Comparison of ENCODE assay signal across 17 cellular contexts in genomic region chr11:16958833-16959232, GRCh38. TPM values are rescaled to one million over a fixed set of nuclear protein-coding genes. Genes with fewer than 3 reads are reported as not detected.
DNase-seq lines count a peak whose midpoint lies in the region; ATAC-seq and TF ChIP-seq lines count a peak whose summit lies in the region.
"Had no signal": no experiment of that assay in that cellular context is flagged by ENCODE, and none has a peak within 500 bp of the region (broad histone marks: within the 10 kb centered on the region; RNA-seq: fewer than 3 reads in every experiment).

No MANE protein-coding gene starts in this region.

- H3K27ac ChIP-seq in VCaP (0 out of 2 replicates have a peak overlapping the region, but pooled peaks have one; percentile 4), neural progenitor cell (no peak overlapping the region)
- H3K27ac ChIP-seq: BLaER1 treated with 17β-estradiol and CSF1 and Interleukin-3, amounts not matched to agents 10 nM and 100 nM; RWPE1; thyroid gland had no signal

- peaks cover 12% of the 10 kb centered on the region for H3K4me1 Mint-ChIP-seq in neural progenitor cell

- H3K4me1 ChIP-seq in neural progenitor cell, result peaks cover 26% of the 10 kb centered on the region
- H3K4me1 ChIP-seq: BLaER1 treated with 17β-estradiol and CSF1 and Interleukin-3, amounts not matched to agents 10 nM and 100 nM had no signal

- no peak overlapping the region for H3K27ac Mint-ChIP-seq in neural progenitor cell
- H3K27ac Mint-ChIP-seq: activated CD8-positive, alpha-beta T cell treated with anti-CD3 and anti-CD28 coated beads, Interleukin-2, amount 10 ng/mL, durations not matched to agents 7 days and 5 days had no signal

- peaks cover 26% of the 10 kb centered on the region for H4K20me1 ChIP-seq in neural progenitor cell (ENCODE audit: low read depth)
- H4K20me1 ChIP-seq: BLaER1 treated with 17β-estradiol and CSF1 and Interleukin-3, amounts not matched to agents 10 nM and 100 nM had no signal

- no peaks in the 10 kb centered on the region for H3K27me3 ChIP-seq in neural progenitor cell
- H3K27me3 ChIP-seq: BLaER1 treated with 17β-estradiol and CSF1 and Interleukin-3, amounts not matched to agents 10 nM and 100 nM; thyroid gland had no signal

- no peak overlapping the region for H3K4me3 Mint-ChIP-seq in neural progenitor cell
- H3K4me3 Mint-ChIP-seq: activated CD8-positive, alpha-beta T cell treated with anti-CD3 and anti-CD28 coated beads, Interleukin-2, amount 10 ng/mL, durations not matched to agents 7 days and 5 days had no signal

- H3K79me2 ChIP-seq in neural progenitor cell (ENCODE audit: low read depth), result peaks cover 12% of the 10 kb centered on the region

- no peak overlapping the region for H2AFZ ChIP-seq in neural progenitor cell (replicated peaks)

- H3K9ac ChIP-seq in neural progenitor cell, result no peak overlapping the region
- H3K9ac ChIP-seq: BLaER1 treated with 17β-estradiol and CSF1 and Interleukin-3, amounts not matched to agents 10 nM and 100 nM had no signal

- peaks cover 10% of the 10 kb centered on the region for H3F3A ChIP-seq in neural progenitor cell (ENCODE audit: low read depth)

- no peaks in the 10 kb centered on the region for H3K27me3 Mint-ChIP-seq in neural progenitor cell (ENCODE audit: insufficient read depth, low read depth)

- peak overlapping the region; percentile 40 for H3K4me2 ChIP-seq in neural progenitor cell
- H3K4me2 ChIP-seq: BLaER1 treated with 17β-estradiol and CSF1 and Interleukin-3, amounts not matched to agents 10 nM and 100 nM had no signal

- H3K36me3 Mint-ChIP-seq in neural progenitor cell, result peaks cover 1% of the 10 kb centered on the region

- no peaks in the 10 kb centered on the region for H3K9me3 Mint-ChIP-seq in neural progenitor cell

- H3K9me3 ChIP-seq in neural progenitor cell (ENCODE audit: low read depth), result no peaks in the 10 kb centered on the region
- H3K9me3 ChIP-seq: BLaER1 treated with 17β-estradiol and CSF1 and Interleukin-3, amounts not matched to agents 10 nM and 100 nM; thyroid gland had no signal

- ATAC-seq in HG02610 (IDR thresholded peaks at IDR 0.05; ENCODE audit: unreplicated experiment) (no peak), HG03469 (IDR thresholded peaks at IDR 0.05; ENCODE audit: unreplicated experiment) (no peak)
- ATAC-seq: activated CD8-positive, alpha-beta T cell treated with anti-CD3 and anti-CD28 coated beads, Interleukin-2, amount 10 ng/mL, durations not matched to agents 7 days and 5 days had no signal

- DNase-seq in NCI-H1417 (lab: John Stamatoyannopoulos, UW), result peak in 2 of 3 experiments; percentile 50 to 68
- DNase-seq in NCI-H1417 treated with DMSO at 0.1 percent for 48 hours (lab: John Stamatoyannopoulos, UW), result no peak
- DNase-seq in NCI-H1092 treated with DMSO at 0.1 percent for 48 hours (lab: John Stamatoyannopoulos, UW), result peak; percentile 24
- no peak for DNase-seq in neural progenitor cell (ENCODE audit: low spot score)
- no peak for DNase-seq in NCI-H187 (lab: John Stamatoyannopoulos, UW)
- DNase-seq: activated CD8-positive, alpha-beta T cell treated with anti-CD3 and anti-CD28 coated beads, Interleukin-2, amount 10 ng/mL, durations not matched to agents 7 days and 5 days; activated effector memory CD4-positive, alpha-beta T cell treated with Interleukin-2 at 50 U/mL for 16 hours; GOT3; NCI-H524 treated with DMSO at 0.1 percent for 48 hours; stimulated activated CD4-positive, alpha-beta T cell treated with anti-CD3 and anti-CD28 coated beads, Interleukin-2, amount 100 ng/mL, for 48 hours; SW 1271; thyroid gland had no signal

- TF ChIP-seq CTCF in VCaP (conservative IDR thresholded peaks at IDR 0.05) (no peak), neural progenitor cell (IDR thresholded peaks at IDR 0.05) (no peak)

- no peak overlapping the region for H3K4me3 ChIP-seq in neural progenitor cell
- H3K4me3 ChIP-seq: BLaER1 treated with 17β-estradiol and CSF1 and Interleukin-3, amounts not matched to agents 10 nM and 100 nM; thyroid gland had no signal

- no peaks in the 10 kb centered on the region for H3K36me3 ChIP-seq in neural progenitor cell
- H3K36me3 ChIP-seq: BLaER1 treated with 17β-estradiol and CSF1 and Interleukin-3, amounts not matched to agents 10 nM and 100 nM; thyroid gland had no signal

RNA-seq across cellular contexts. Expression of gene PLEKHA7, which starts 55.4 kb away (rescaled TPM):
- total RNA-seq in neural progenitor cell (ENCODE audit: low replicate concordance), result 20.3 and 24.0 TPM in 2 replicates

Comparison
In these comparisons a context has a peak if more than half of its experiments do, and no peak if none do; other contexts are left out.
1. DNase-seq: peak in NCI-H1417 (2 of 3) and NCI-H1092 treated with DMSO at 0.1 percent for 48 hours (single experiment); none in NCI-H1417 treated with DMSO at 0.1 percent for 48 hours (single experiment), neural progenitor cell (single experiment) and NCI-H187 (0 of 2).